ENCODE assay signal across 1 cellular context in genomic region chr9:5494765-5495164, GRCh38. TPM values are rescaled to one million over a fixed set of nuclear protein-coding genes. Genes with fewer than 3 reads are reported as not detected.
"Had no signal": no experiment of that assay in that cellular context is flagged by ENCODE, and none has a peak within 500 bp of the region (broad histone marks: within the 10 kb centered on the region; RNA-seq: fewer than 3 reads in every experiment).

No MANE protein-coding gene starts in this region.

RNA-seq across cellular contexts. Expression of gene PDCD1LG2, which starts 15.6 kb away (rescaled TPM):
- total RNA-seq: OCI-LY7 had no signal
